14 cellular contexts compared by ENCODE assay signal in genomic region chr1:8477983-8478362, GRCh38.
DNase-seq lines count a peak whose midpoint lies in the region; ATAC-seq and TF ChIP-seq lines count a peak whose summit lies in the region.
"Had no signal": no experiment of that assay in that cellular context is flagged by ENCODE, and none has a peak within 500 bp of the region (broad histone marks: within the 10 kb centered on the region; RNA-seq: fewer than 3 reads in every experiment).

No MANE protein-coding gene starts in this region.

- H3K27me3 ChIP-seq in right atrium auricular region (no peaks in the 10 kb centered on the region), muscle layer of duodenum (ENCODE audit: low read depth, low read length) (no peaks in the 10 kb centered on the region), transverse colon (no peaks in the 10 kb centered on the region)
- H3K27me3 ChIP-seq: BLaER1 had no signal

- H3K9me3 ChIP-seq in right atrium auricular region (no peaks in the 10 kb centered on the region), muscle layer of duodenum (ENCODE audit: control insufficient read depth in 1 of 2, low read length in 2 of 2) (no peaks in the 10 kb centered on the region), transverse colon (no peaks in the 10 kb centered on the region)
- H3K9me3 ChIP-seq: BLaER1 had no signal

- DNase-seq in right atrium auricular region (ENCODE audit: low spot score) (no peak), left ventricle myocardium superior (no peak), amniotic epithelial cell (ENCODE audit: low read depth) (peak; percentile 59), transverse colon (no peak), NCI-H446 treated with DMSO at 0.1 percent for 48 hours (lab: John Stamatoyannopoulos, UW) (no peak), ecto neural progenitor cell (ENCODE audit: low spot score) (no peak)
- DNase-seq: aorta; NCI-H146; NCI-H524; stimulated activated CD4-positive, alpha-beta T cell treated with anti-CD3 and anti-CD28 coated beads, Interleukin-2, amount 100 ng/mL, for 24 hours; stimulated activated naive CD4-positive, alpha-beta T cell had no signal

- TF ChIP-seq EP300 in transverse colon (IDR thresholded peaks at IDR 0.05; ENCODE audit: low read depth) = no peak

- intact Hi-C loops in left ventricle myocardium superior (cut with micrococcal nuclease) (no loop called here), transverse colon (cut with DNase I; ENCODE audit: low total_unique reads) (no loop called here)

- H3K27ac ChIP-seq in right atrium auricular region = peak overlapping the region; percentile 24 to 55
- H3K27ac ChIP-seq in muscle layer of duodenum (ENCODE audit: low read length) = peak overlapping the region; percentile 25
- H3K27ac ChIP-seq in transverse colon = peak overlapping the region; percentile 28 to 45 (median 28)
- H3K27ac ChIP-seq: BLaER1 had no signal

- ATAC-seq in left ventricle myocardium superior (no peak), HG02870 (IDR thresholded peaks at IDR 0.05; ENCODE audit: unreplicated experiment) (no peak)

- H3K4me3 ChIP-seq in right atrium auricular region (no peak overlapping the region), muscle layer of duodenum (ENCODE audit: low read depth in 1 of 2, low read length in 2 of 2) (no peak overlapping the region), transverse colon (no peak overlapping the region)
- H3K4me3 ChIP-seq: BLaER1 had no signal

- in situ Hi-C loops in transverse colon (cut with MboI; ENCODE audit: low pct_ligation_motif_present in 1 of 4, low pct_unique_long_range_greater_than_20kb in 1 of 4, low sequenced_read_pairs in 3 of 4) = no loop called here

- TF ChIP-seq CTCF in right atrium auricular region (IDR thresholded peaks at IDR 0.05) = no peak
- TF ChIP-seq CTCF in transverse colon (IDR thresholded peaks at IDR 0.05) = no peak

- 77 to 100% methylated on average over 1 to 2 of the region's 2 CpGs for WGBS in transverse colon (ENCODE audit: low coverage in 1 of 2), 2 donors

- TF ChIP-seq POLR2A in transverse colon (IDR thresholded peaks at IDR 0.05) = no peak

- peaks cover 0 to 26% of the 10 kb centered on the region in 2 donors for H3K4me1 ChIP-seq in right atrium auricular region
- peaks cover 0 to 32% of the 10 kb centered on the region in 2 donors for H3K4me1 ChIP-seq in muscle layer of duodenum (ENCODE audit: control insufficient read depth in 1 of 2, insufficient read depth in 2 of 2, low read length in 2 of 2)
- H3K4me1 ChIP-seq in transverse colon = peaks cover 6 to 39% (median 16%) of the 10 kb centered on the region in 4 donors

- H3K36me3 ChIP-seq in right atrium auricular region (no peaks in the 10 kb centered on the region), muscle layer of duodenum (ENCODE audit: control insufficient read depth in 1 of 2, insufficient read depth in 2 of 2, low read length in 2 of 2) (no peaks in the 10 kb centered on the region), transverse colon (no peaks in the 10 kb centered on the region)
